In the genomic region with DNA sequence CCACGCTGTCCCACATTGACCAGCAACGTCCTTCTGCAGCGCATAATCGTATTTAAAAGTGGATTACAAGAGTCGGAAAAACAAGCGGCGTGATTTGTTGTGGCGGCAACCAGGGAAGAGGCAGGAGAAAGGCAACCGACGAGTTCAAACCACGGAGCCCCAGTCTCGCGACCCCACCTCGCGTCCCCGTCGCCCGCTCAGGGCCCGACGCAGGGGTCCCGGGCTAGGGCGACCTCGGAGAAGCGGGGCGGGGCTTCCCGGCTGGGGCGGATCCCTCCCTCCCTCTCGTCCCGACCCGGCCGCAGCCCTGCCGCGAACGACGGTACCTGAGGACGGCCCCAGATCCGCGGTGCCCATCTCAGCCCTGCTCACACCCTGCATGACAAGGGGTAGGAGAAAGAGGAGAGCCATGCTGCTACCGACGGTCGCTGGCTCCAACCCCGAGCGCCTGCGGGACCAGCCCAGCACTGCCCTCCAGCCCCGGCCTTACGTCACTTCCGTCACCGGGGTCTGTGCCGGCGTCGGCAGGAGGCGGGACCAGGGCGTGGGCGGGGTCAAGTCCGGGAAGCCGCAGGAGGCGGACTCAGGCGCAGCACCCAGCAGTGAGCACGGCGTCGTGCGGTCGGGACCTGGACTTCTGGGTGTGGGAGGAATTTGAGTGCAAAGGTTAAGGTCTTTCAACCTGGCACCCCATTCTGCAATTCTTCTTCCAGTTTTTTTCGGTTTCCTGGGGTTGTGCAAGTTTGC, we compare ENCODE assay signal across 8 cellular contexts. TPM values are rescaled to one million over a fixed set of nuclear protein-coding genes. Genes with fewer than 3 reads are reported as not detected.
DNase-seq lines count a peak whose midpoint lies in the region; ATAC-seq and TF ChIP-seq lines count a peak whose summit lies in the region.

A gene (minus strand): TSS at position 469 of the 747 bp plus-strand sequence. CDS start 58 bp downstream, at position 411.

- peak within 1 kb of the TSS; percentile 98 for H3K4me3 Mint-ChIP-seq in nephron progenitor cell
- H3K4me3 Mint-ChIP-seq in stimulated activated naive CD8-positive, alpha-beta T cell treated with anti-CD3 and anti-CD28 coated beads, Interleukin-15, amount 100 ng/mL, for 72 hours = peak within 1 kb of the TSS; percentile 92 to 100

- H3K9me3 Mint-ChIP-seq in nephron progenitor cell = peaks cover 5% of the 10 kb centered on the region
- H3K9me3 Mint-ChIP-seq in stimulated activated naive CD8-positive, alpha-beta T cell treated with anti-CD3 and anti-CD28 coated beads, Interleukin-15, amount 100 ng/mL, for 72 hours = no peaks in the 10 kb centered on the region

- H3K27ac ChIP-seq in HEK293 (ENCODE audit: extremely low read depth, low read depth, low read length) = peak within 1 kb of the TSS; percentile 76
- peak within 1 kb of the TSS; percentile 81 for H3K27ac ChIP-seq in SJSA1

- POLR2A ChIA-PET in HEK293 (lab: Yijun Ruan, JAX) = no interaction called here

- H3K4me3 ChIP-seq in HEK293 (ENCODE audit: low read depth, low read length) (peak within 1 kb of the TSS; percentile 89), SJSA1 (peak within 1 kb of the TSS; percentile 81)

- H3K27me3 ChIP-seq in SJSA1 (replicated peaks) = no peaks in the 10 kb centered on the region

- no peak for TF ChIP-seq CTCF in HEK293 (tag by site-specific recombination; IDR thresholded peaks at IDR 0.05)
- no peak for TF ChIP-seq CTCF in nephron progenitor cell (IDR thresholded peaks at IDR 0.05)

- H3K27me3 Mint-ChIP-seq in nephron progenitor cell (ENCODE audit: low read depth, poor library complexity) = peaks cover 4% of the 10 kb centered on the region
- H3K27me3 Mint-ChIP-seq in stimulated activated naive CD8-positive, alpha-beta T cell treated with anti-CD3 and anti-CD28 coated beads, Interleukin-15, amount 100 ng/mL, for 72 hours = no peaks in the 10 kb centered on the region

- H3K27ac Mint-ChIP-seq in nephron progenitor cell = peak within 1 kb of the TSS; percentile 96
- peak within 1 kb of the TSS; percentile 99 to 100 for H3K27ac Mint-ChIP-seq in stimulated activated naive CD8-positive, alpha-beta T cell treated with anti-CD3 and anti-CD28 coated beads, Interleukin-15, amount 100 ng/mL, for 72 hours

- DNase-seq in GF-D8 (lab: John Stamatoyannopoulos, UW) = peak; percentile 89
- DNase-seq in MV-4-11 (lab: John Stamatoyannopoulos, UW) = peak; percentile 92
- peak; percentile 93 to 96 for DNase-seq in SJSA1 (ENCODE audit: low read depth in 1 of 2, low spot score in 2 of 2)
- peak; percentile 93 for DNase-seq in activated gamma-delta T cell treated with anti-CD3 and anti-CD28 coated beads, Interleukin-2, amount 50 U/mL, for 16 hours (ENCODE audit: low read depth)
- DNase-seq in fibroblast of the conjunctiva (ENCODE audit: low read depth) = peak; percentile 78
- DNase-seq in nephron progenitor cell = peak; percentile 98
- DNase-seq in stimulated activated naive CD8-positive, alpha-beta T cell treated with anti-CD3 and anti-CD28 coated beads, Interleukin-15, amount 100 ng/mL, for 72 hours = peak; percentile 90 to 94

- ATAC-seq in stimulated activated naive CD8-positive, alpha-beta T cell treated with anti-CD3 and anti-CD28 coated beads, Interleukin-15, amount 100 ng/mL, for 72 hours = peak; percentile 88

- H3K9me3 ChIP-seq in HEK293 (ENCODE audit: control insufficient read depth, insufficient read depth, low read depth, low read length) = no peaks in the 10 kb centered on the region
- no peaks in the 10 kb centered on the region for H3K9me3 ChIP-seq in SJSA1 (replicated peaks)

- peaks cover 35% of the 10 kb centered on the region for H3K4me1 Mint-ChIP-seq in nephron progenitor cell
- H3K4me1 Mint-ChIP-seq in stimulated activated naive CD8-positive, alpha-beta T cell treated with anti-CD3 and anti-CD28 coated beads, Interleukin-15, amount 100 ng/mL, for 72 hours = peaks cover 53% of the 10 kb centered on the region

- CTCF ChIA-PET in HEK293 (lab: Yijun Ruan, JAX) = no interaction called here

- H3K36me3 ChIP-seq in HEK293 (ENCODE audit: control insufficient read depth in 2 of 2, insufficient read depth in 1 of 2, low read length in 2 of 2) (no peaks in the 10 kb centered on the region), SJSA1 (peaks cover 8% of the 10 kb centered on the region; the same call in 1 of the 2 replicates)

- H3K4me1 ChIP-seq in HEK293 (ENCODE audit: control insufficient read depth, insufficient read depth, low read length) (peaks cover 10% of the 10 kb centered on the region), SJSA1 (replicated peaks) (peaks cover 18% of the 10 kb centered on the region)

- peaks cover 7% of the 10 kb centered on the region for H3K36me3 Mint-ChIP-seq in nephron progenitor cell (ENCODE audit: low read depth)

TF ChIP-seq in HEK293, 187 proteins besides CTCF, POLR2A, EP300 and RAD21 (continues in another document):
- no peak for TF ChIP-seq ZNF747 (tag by site-specific recombination; IDR thresholded peaks at IDR 0.05)
- TF ChIP-seq ZNF274 (IDR thresholded peaks at IDR 0.05; ENCODE audit: low read length) = no peak
- TF ChIP-seq ZNF274 (tag by site-specific recombination; IDR thresholded peaks at IDR 0.05; ENCODE audit: borderline replicate concordance) = no peak
- peak; percentile 97 for TF ChIP-seq ZNF600 (tag by site-specific recombination; IDR thresholded peaks at IDR 0.05)
- peak; percentile 90 for TF ChIP-seq ZBTB20 (tag by site-specific recombination; IDR thresholded peaks at IDR 0.05)
- TF ChIP-seq WT1 (tag by site-specific recombination; IDR thresholded peaks at IDR 0.05) = peak; percentile 35; the same call in 1 of the 2 replicates
- peak; percentile 91 for TF ChIP-seq GLIS2 (tag by site-specific recombination; IDR thresholded peaks at IDR 0.05)
- peak; percentile 83; the same call in 1 of the 2 replicates for TF ChIP-seq KLF9 (tag by site-specific recombination; IDR thresholded peaks at IDR 0.05; ENCODE audit: low read depth)
- TF ChIP-seq ZNF324 (tag by site-specific recombination; IDR thresholded peaks at IDR 0.05) = no peak
- TF ChIP-seq ZBTB8A (tag by site-specific recombination; IDR thresholded peaks at IDR 0.05) = peak; percentile 93
- TF ChIP-seq SP3 (tag by site-specific recombination; IDR thresholded peaks at IDR 0.05) = peak; percentile 92
- TF ChIP-seq ZNF354C (tag by site-specific recombination; IDR thresholded peaks at IDR 0.05; ENCODE audit: borderline replicate concordance, low read depth) = no peak
- no peak for TF ChIP-seq ZNF16 (tag by site-specific recombination; IDR thresholded peaks at IDR 0.05; ENCODE audit: low read depth)
- TF ChIP-seq, protein P1, sequence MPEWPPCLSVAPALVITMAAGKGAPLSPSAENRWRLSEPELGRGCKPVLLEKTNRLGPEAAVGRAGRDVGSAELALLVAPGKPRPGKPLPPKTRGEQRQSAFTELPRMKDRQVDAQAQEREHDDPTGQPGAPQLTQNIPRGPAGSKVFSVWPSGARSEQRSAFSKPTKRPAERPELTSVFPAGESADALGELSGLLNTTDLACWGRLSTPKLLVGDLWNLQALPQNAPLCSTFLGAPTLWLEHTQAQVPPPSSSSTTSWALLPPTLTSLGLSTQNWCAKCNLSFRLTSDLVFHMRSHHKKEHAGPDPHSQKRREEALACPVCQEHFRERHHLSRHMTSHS (tag by site-specific recombination; IDR thresholded peaks at IDR 0.05) = no peak
- peak; percentile 99 for TF ChIP-seq ZNF548 (tag by site-specific recombination; IDR thresholded peaks at IDR 0.05)
- TF ChIP-seq ZEB2 (tag by site-specific recombination; IDR thresholded peaks at IDR 0.05) = peak; percentile 81
- peak; percentile 14; the same call in 1 of the 2 replicates for TF ChIP-seq ZNF341 (tag by site-specific recombination; IDR thresholded peaks at IDR 0.05; ENCODE audit: low read depth)
- no peak for TF ChIP-seq ZNF140 (tag by site-specific recombination; IDR thresholded peaks at IDR 0.05)
- peak; percentile 80 for TF ChIP-seq ZNF335 (tag by site-specific recombination; conservative IDR thresholded peaks at IDR 0.05)
- TF ChIP-seq, protein P2, sequence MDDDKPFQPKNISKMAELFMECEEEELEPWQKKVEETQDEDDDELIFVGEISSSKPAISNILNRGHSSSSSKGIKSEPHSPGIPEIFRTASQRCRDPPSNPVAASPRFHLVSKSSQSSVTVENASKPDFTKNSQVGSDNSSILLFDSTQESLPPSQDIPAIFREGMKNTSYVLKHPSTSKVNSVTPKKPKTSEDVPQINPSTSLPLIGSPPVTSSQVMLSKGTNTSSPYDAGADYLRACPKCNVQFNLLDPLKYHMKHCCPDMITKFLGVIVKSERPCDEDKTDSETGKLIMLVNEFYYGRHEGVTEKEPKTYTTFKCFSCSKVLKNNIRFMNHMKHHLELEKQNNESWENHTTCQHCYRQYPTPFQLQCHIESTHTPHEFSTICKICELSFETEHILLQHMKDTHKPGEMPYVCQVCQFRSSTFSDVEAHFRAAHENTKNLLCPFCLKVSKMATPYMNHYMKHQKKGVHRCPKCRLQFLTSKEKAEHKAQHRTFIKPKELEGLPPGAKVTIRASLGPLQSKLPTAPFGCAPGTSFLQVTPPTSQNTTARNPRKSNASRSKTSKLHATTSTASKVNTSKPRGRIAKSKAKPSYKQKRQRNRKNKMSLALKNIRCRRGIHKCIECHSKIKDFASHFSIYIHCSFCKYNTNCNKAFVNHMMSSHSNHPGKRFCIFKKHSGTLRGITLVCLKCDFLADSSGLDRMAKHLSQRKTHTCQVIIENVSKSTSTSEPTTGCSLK (tag by site-specific recombination; IDR thresholded peaks at IDR 0.05) = no peak
- TF ChIP-seq, protein P3, sequence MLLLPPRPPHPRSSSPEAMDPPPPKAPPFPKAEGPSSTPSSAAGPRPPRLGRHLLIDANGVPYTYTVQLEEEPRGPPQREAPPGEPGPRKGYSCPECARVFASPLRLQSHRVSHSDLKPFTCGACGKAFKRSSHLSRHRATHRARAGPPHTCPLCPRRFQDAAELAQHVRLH (tag by site-specific recombination; IDR thresholded peaks at IDR 0.05) = no peak
- peak; percentile 33; the same call in 1 of the 2 replicates for TF ChIP-seq GLI4 (tag by site-specific recombination; IDR thresholded peaks at IDR 0.05)
- no peak for TF ChIP-seq MEIS1 (CRISPR knock-in tag; IDR thresholded peaks at IDR 0.05; ENCODE audit: borderline replicate concordance)
- no peak for TF ChIP-seq ZNF37A (tag by site-specific recombination; IDR thresholded peaks at IDR 0.05)

RNA-seq across cellular contexts. Expression of the gene that starts here (rescaled TPM):
- 73.6 and 94.4 TPM in 2 replicates for total RNA-seq in SJSA1 (2014; rRNA removed; shearing (Covaris generic))

Comparison
In these comparisons a context has a peak if more than half of its experiments do, and no peak if none do; other contexts are left out.
1. Peak in every context shown above with its lines: DNase-seq, ATAC-seq, H3K4me3 ChIP-seq and H3K27ac ChIP-seq.